In genomic region chr22:36365020-36365411, GRCh38 we compare ENCODE assay signal across 8 cellular contexts. TPM values are rescaled to one million over a fixed set of nuclear protein-coding genes. Genes with fewer than 3 reads are reported as not detected.
DNase-seq lines count a peak whose midpoint lies in the region; ATAC-seq lines count a peak whose summit lies in the region.

No MANE protein-coding gene starts in this region.

- peaks cover 83% of the 10 kb centered on the region for H3K4me1 Mint-ChIP-seq in activated naive CD8-positive, alpha-beta T cell treated with anti-CD3 and anti-CD28 coated beads, Interleukin-2, amount 10 ng/mL, durations not matched to agents 7 days and 5 days

- H3K27ac Mint-ChIP-seq in activated naive CD8-positive, alpha-beta T cell treated with anti-CD3 and anti-CD28 coated beads, Interleukin-2, amount 10 ng/mL, durations not matched to agents 7 days and 5 days: peak overlapping the region; percentile 88

- peak; percentile 51 for DNase-seq in NCI-H2029 (lab: John Stamatoyannopoulos, UW)
- DNase-seq in NCI-H2029 treated with DMSO at 0.1 percent for 48 hours (lab: John Stamatoyannopoulos, UW): no peak
- DNase-seq in SW480 (ENCODE audit: low spot score): peak; percentile 61
- peak; percentile 74 for DNase-seq in activated naive CD8-positive, alpha-beta T cell treated with anti-CD3 and anti-CD28 coated beads, Interleukin-2, amount 10 ng/mL, durations not matched to agents 7 days and 5 days
- DNase-seq in islet precursor cell: peak; percentile 96
- peak; percentile 88 to 92 for DNase-seq in stimulated activated CD4-positive, alpha-beta T cell treated with anti-CD3 and anti-CD28 coated beads, Interleukin-2, amount 100 ng/mL, for 24 hours
- no peak for DNase-seq in NCI-H1092 (lab: John Stamatoyannopoulos, UW)

- POLR2A ChIA-PET in activated naive CD8-positive, alpha-beta T cell treated with anti-CD3 and anti-CD28 coated beads, Interleukin-2, amount 10 ng/mL, durations not matched to agents 7 days and 5 days (lab: Charles Lee): interaction anchor here (0.6 to 3.0 kb wide), 18 partner anchors 10 to 117 kb away, joined by 3 to 38 read pairs (median 4); partner anchors contain the start of gene TXN2

- H3K9me3 Mint-ChIP-seq in activated naive CD8-positive, alpha-beta T cell treated with anti-CD3 and anti-CD28 coated beads, Interleukin-2, amount 10 ng/mL, durations not matched to agents 7 days and 5 days: no peaks in the 10 kb centered on the region

- ATAC-seq in activated naive CD8-positive, alpha-beta T cell treated with anti-CD3 and anti-CD28 coated beads, Interleukin-2, amount 10 ng/mL, durations not matched to agents 7 days and 5 days (ENCODE audit: low read depth): peak; percentile 86
- no peak for ATAC-seq in GM18870 (IDR thresholded peaks at IDR 0.05; ENCODE audit: unreplicated experiment)

- peak overlapping the region; percentile 74 for H3K4me3 Mint-ChIP-seq in activated naive CD8-positive, alpha-beta T cell treated with anti-CD3 and anti-CD28 coated beads, Interleukin-2, amount 10 ng/mL, durations not matched to agents 7 days and 5 days

- H3K27me3 Mint-ChIP-seq in activated naive CD8-positive, alpha-beta T cell treated with anti-CD3 and anti-CD28 coated beads, Interleukin-2, amount 10 ng/mL, durations not matched to agents 7 days and 5 days: no peaks in the 10 kb centered on the region

- H3K36me3 Mint-ChIP-seq in activated naive CD8-positive, alpha-beta T cell treated with anti-CD3 and anti-CD28 coated beads, Interleukin-2, amount 10 ng/mL, durations not matched to agents 7 days and 5 days: peaks cover 13% of the 10 kb centered on the region

RNA-seq across cellular contexts. Expression of gene MYH9, which starts 22.8 kb away (rescaled TPM):
- total RNA-seq in activated naive CD8-positive, alpha-beta T cell treated with anti-CD3 and anti-CD28 coated beads, Interleukin-2, amount 10 ng/mL, durations not matched to agents 7 days and 5 days: 100 to 1,000 TPM; 803 to 821 TPM

Comparison
In these comparisons a context has a peak if more than half of its experiments do, and no peak if none do; other contexts are left out.
1. DNase-seq: peak in NCI-H2029 (single experiment), SW480 (single experiment), activated naive CD8-positive, alpha-beta T cell treated with anti-CD3 and anti-CD28 coated beads, Interleukin-2, amount 10 ng/mL, durations not matched to agents 7 days and 5 days (single experiment), islet precursor cell (single experiment) and stimulated activated CD4-positive, alpha-beta T cell treated with anti-CD3 and anti-CD28 coated beads, Interleukin-2, amount 100 ng/mL, for 24 hours (2 of 2); none in NCI-H2029 treated with DMSO at 0.1 percent for 48 hours (single experiment) and NCI-H1092 (single experiment).